In genomic region chr7:2471022-2471329, GRCh38 we compare ENCODE assay signal across 15 cellular contexts. TPM values are rescaled to one million over a fixed set of nuclear protein-coding genes. Genes with fewer than 3 reads are reported as not detected.
DNase-seq lines count a peak whose midpoint lies in the region; TF ChIP-seq lines count a peak whose summit lies in the region.
"Had no signal": no experiment of that assay in that cellular context is flagged by ENCODE, and none has a peak within 500 bp of the region (broad histone marks: within the 10 kb centered on the region; RNA-seq: fewer than 3 reads in every experiment).

No MANE protein-coding gene starts in this region.

- H3K4me1 ChIP-seq in SK-N-SH (ENCODE audit: control insufficient read depth in 1 of 2, insufficient read depth in 2 of 2, low read depth in 1 of 2, low read length in 1 of 2) (peaks cover 0 to 5% of the 10 kb centered on the region in 2 experiments; a peak in 1 of 4 replicates), transverse colon (peaks cover 0 to 5% (median 0%) of the 10 kb centered on the region in 4 donors), Karpas-422 (ENCODE audit: low read length) (peaks cover 3% of the 10 kb centered on the region)
- H3K4me1 ChIP-seq: adrenal gland had no signal

- 32% methylated on average over 5 of the region's 5 CpGs for WGBS in SK-N-SH (ENCODE audit: low lambda C conversion rate)
- WGBS in transverse colon (ENCODE audit: low coverage in 1 of 2), 2 donors: 48% methylated on average over 5 of the region's 5 CpGs; no CpG with 5 or more reads in 1 of the 2 donors

- peaks cover 7% of the 10 kb centered on the region for H3F3A ChIP-seq in SK-N-SH (replicated peaks; ENCODE audit: insufficient read depth)

- H3K27me3 ChIP-seq in SK-N-SH (ENCODE audit: insufficient read depth): no peaks in the 10 kb centered on the region
- peaks cover 20% of the 10 kb centered on the region for H3K27me3 ChIP-seq in transverse colon
- H3K27me3 ChIP-seq in Karpas-422 (ENCODE audit: low read length): no peaks in the 10 kb centered on the region

- no peak overlapping the region for H2AFZ ChIP-seq in SK-N-SH (ENCODE audit: low read depth)
- no peak overlapping the region for H2AFZ ChIP-seq in Karpas-422 (ENCODE audit: low read length)

- intact Hi-C loops in transverse colon (cut with DNase I; ENCODE audit: low total_unique reads): no loop called here

- H3K4me3 ChIP-seq in SK-N-SH (ENCODE audit: low read depth in 2 of 2, low read length in 1 of 2) (no peak overlapping the region), fibroblast of the aortic adventitia (ENCODE audit: low read depth, low read length) (no peak overlapping the region), transverse colon (no peak overlapping the region), Karpas-422 (ENCODE audit: low read length) (no peak overlapping the region)
- H3K4me3 ChIP-seq: adrenal gland, sigmoid colon had no signal

- POLR2A ChIA-PET in SK-N-SH (lab: Yijun Ruan, JAX): interaction anchor here (1.1 kb wide), 1 partner anchor 19 kb away, joined by 4 read pairs; no protein-coding TSS in a partner anchor

- CTCF ChIA-PET in SK-N-SH (lab: Yijun Ruan, JAX): interaction anchor here (0.6 to 13.9 kb wide), 15 partner anchors 8 to 210 kb away, joined by 3 to 270 read pairs (median 5); partner anchors contain the start of gene BRAT1

- TF ChIP-seq CTCF in SK-N-SH (IDR thresholded peaks at IDR 0.05) (no peak), fibroblast of the aortic adventitia (IDR thresholded peaks at IDR 0.05; ENCODE audit: insufficient read depth, low read length) (no peak), transverse colon (IDR thresholded peaks at IDR 0.05) (no peak)

- in situ Hi-C loops in transverse colon (cut with MboI; ENCODE audit: low pct_ligation_motif_present in 1 of 4, low pct_unique_long_range_greater_than_20kb in 1 of 4, low sequenced_read_pairs in 3 of 4): loop anchor here in 2 of 4 donors (25.0 kb wide), 1 partner anchor 216 kb away; the partner anchor contains the start of gene AMZ1 (in 2 of the 2)

- H3K79me2 ChIP-seq in SK-N-SH (ENCODE audit: insufficient read depth) (no peaks in the 10 kb centered on the region), Karpas-422 (ENCODE audit: low read length) (no peaks in the 10 kb centered on the region)

- H3K9me3 ChIP-seq in SK-N-SH (no peaks in the 10 kb centered on the region), transverse colon (no peaks in the 10 kb centered on the region), Karpas-422 (ENCODE audit: low read length) (no peaks in the 10 kb centered on the region)
- H3K9me3 ChIP-seq: adrenal gland, sigmoid colon had no signal

- H3K9ac ChIP-seq in SK-N-SH: no peak overlapping the region
- H3K9ac ChIP-seq in Karpas-422 (ENCODE audit: low read length): no peak overlapping the region

- TF ChIP-seq EP300 in SK-N-SH (IDR thresholded peaks at IDR 0.05; ENCODE audit: borderline replicate concordance in 1 of 2, low read depth in 1 of 2, low read length in 1 of 2) (no peak), transverse colon (IDR thresholded peaks at IDR 0.05; ENCODE audit: low read depth) (no peak)

- TF ChIP-seq RAD21 in SK-N-SH (IDR thresholded peaks at IDR 0.05; ENCODE audit: low read length): no peak

- H3K9me2 ChIP-seq in SK-N-SH (no peaks in the 10 kb centered on the region), Karpas-422 (replicated peaks; ENCODE audit: insufficient read depth, low read length) (no peaks in the 10 kb centered on the region)

- DNase-seq in AG08395 (ENCODE audit: low spot score) (peak; percentile 42), HT1080 (ENCODE audit: low read depth) (peak; percentile 64), SK-N-SH (peak; percentile 39), fibroblast of the aortic adventitia (ENCODE audit: low read depth) (peak; percentile 39), HT-29 (ENCODE audit: low spot score) (no peak), transverse colon (no peak), Karpas-422 (no peak)
- DNase-seq in activated CD4-positive, alpha-beta T cell treated with anti-CD3 and anti-CD28 coated beads, Interleukin-2, amount 50 U/mL, for 48 hours: no peak
- DNase-seq: CD4-positive, CD25-positive, alpha-beta regulatory T cell; effector CD8-positive, alpha-beta T cell; glutamatergic neuron; natural killer cell; NCI-H1436 had no signal

- no peak for TF ChIP-seq POLR2A in transverse colon (IDR thresholded peaks at IDR 0.05)

- no peaks in the 10 kb centered on the region for H3K36me3 ChIP-seq in SK-N-SH (replicated peaks in 1 of 2; ENCODE audit: control insufficient read depth in 1 of 2, insufficient read depth in 2 of 2, low read length in 1 of 2)
- H3K36me3 ChIP-seq in transverse colon: no peaks in the 10 kb centered on the region
- no peaks in the 10 kb centered on the region for H3K36me3 ChIP-seq in Karpas-422 (ENCODE audit: insufficient read depth, low read length)
- H3K36me3 ChIP-seq: adrenal gland, sigmoid colon had no signal

- H3K27ac ChIP-seq in SK-N-SH (ENCODE audit: low read depth in 2 of 2, low read length in 1 of 2) (no peak overlapping the region), transverse colon (no peak overlapping the region), Karpas-422 (ENCODE audit: low read length) (no peak overlapping the region)

- 0 out of 2 replicates have a peak overlapping the region, but pooled peaks have one; percentile 24 for H3K4me2 ChIP-seq in SK-N-SH
- H3K4me2 ChIP-seq in Karpas-422 (ENCODE audit: low read depth, low read length, poor library complexity, severe bottlenecking): no peak overlapping the region

- H4K20me1 ChIP-seq in SK-N-SH (ENCODE audit: insufficient read depth): no peaks in the 10 kb centered on the region
- no peaks in the 10 kb centered on the region; the same call in 1 of the 2 replicates for H4K20me1 ChIP-seq in Karpas-422 (ENCODE audit: insufficient read depth, low read depth, low read length)

TF ChIP-seq in SK-N-SH, 30 proteins besides CTCF, POLR2A, EP300 and RAD21 (continues in another document):
- TF ChIP-seq ELF1 (IDR thresholded peaks at IDR 0.05) (no peak), GABPA (IDR thresholded peaks at IDR 0.05; ENCODE audit: low read depth) (no peak), RXRA (IDR thresholded peaks at IDR 0.05; ENCODE audit: borderline replicate concordance, low read depth) (no peak), USF1 (IDR thresholded peaks at IDR 0.05; ENCODE audit: borderline replicate concordance, low read depth) (no peak), SIN3A (IDR thresholded peaks at IDR 0.05; ENCODE audit: borderline replicate concordance, low read depth, low read length) (no peak), FOXJ3 (CRISPR knock-in tag; IDR thresholded peaks at IDR 0.05) (no peak), SMC3 (IDR thresholded peaks at IDR 0.05; ENCODE audit: low read depth, low read length) (no peak), JUND (IDR thresholded peaks at IDR 0.05) (no peak), EZH2phosphoT487 (IDR thresholded peaks at IDR 0.05; ENCODE audit: borderline replicate concordance, low read depth) (no peak), NRF1 (IDR thresholded peaks at IDR 0.05; ENCODE audit: low read depth, low read length) (no peak), YY1 (IDR thresholded peaks at IDR 0.05; ENCODE audit: low read depth) (no peak)
- TF ChIP-seq, protein P1, sequence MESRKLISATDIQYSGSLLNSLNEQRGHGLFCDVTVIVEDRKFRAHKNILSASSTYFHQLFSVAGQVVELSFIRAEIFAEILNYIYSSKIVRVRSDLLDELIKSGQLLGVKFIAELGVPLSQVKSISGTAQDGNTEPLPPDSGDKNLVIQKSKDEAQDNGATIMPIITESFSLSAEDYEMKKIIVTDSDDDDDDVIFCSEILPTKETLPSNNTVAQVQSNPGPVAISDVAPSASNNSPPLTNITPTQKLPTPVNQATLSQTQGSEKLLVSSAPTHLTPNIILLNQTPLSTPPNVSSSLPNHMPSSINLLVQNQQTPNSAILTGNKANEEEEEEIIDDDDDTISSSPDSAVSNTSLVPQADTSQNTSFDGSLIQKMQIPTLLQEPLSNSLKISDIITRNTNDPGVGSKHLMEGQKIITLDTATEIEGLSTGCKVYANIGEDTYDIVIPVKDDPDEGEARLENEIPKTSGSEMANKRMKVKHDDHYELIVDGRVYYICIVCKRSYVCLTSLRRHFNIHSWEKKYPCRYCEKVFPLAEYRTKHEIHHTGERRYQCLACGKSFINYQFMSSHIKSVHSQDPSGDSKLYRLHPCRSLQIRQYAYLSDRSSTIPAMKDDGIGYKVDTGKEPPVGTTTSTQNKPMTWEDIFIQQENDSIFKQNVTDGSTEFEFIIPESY (IDR thresholded peaks at IDR 0.05; ENCODE audit: borderline replicate concordance, low read depth): no peak

RNA-seq across cellular contexts. Expression of gene GRIFIN, which starts 5.2 kb away (rescaled TPM):
- total RNA-seq in HT1080 (2014; rRNA removed; shearing (Covaris generic)): not detected in 2 replicates
- polyA plus RNA-seq in HT1080 (2015; cell fraction: cytosol; rRNA removed): not detected in 2 replicates
- not detected in 2 replicates for polyA plus RNA-seq in HT1080 (2015; cell fraction: nucleus; rRNA removed)
- not detected in 2 replicates for polyA plus RNA-seq in SK-N-SH (2012; rRNA removed)
- polyA plus RNA-seq in SK-N-SH (2012; cell fraction: cytosol; rRNA removed): not detected in 2 replicates
- polyA plus RNA-seq in SK-N-SH (2012; cell fraction: nucleus; rRNA removed): not detected in 2 replicates
- total RNA-seq in fibroblast of the aortic adventitia (ENCODE audit: low replicate concordance) (not detected in 2 replicates), transverse colon (not detected)
- total RNA-seq in HT-29 (2014; rRNA removed; shearing (Covaris generic)): not detected in 2 replicates
- total RNA-seq in Karpas-422 (2014; rRNA removed; shearing (Covaris generic); ENCODE audit: low replicate concordance): not detected in 2 replicates
- total RNA-seq: adrenal gland; CD4-positive, CD25-positive, alpha-beta regulatory T cell; natural killer cell; sigmoid colon had no signal
- polyA plus RNA-seq: adrenal gland; CD4-positive, CD25-positive, alpha-beta regulatory T cell; sigmoid colon had no signal

RNA-seq across cellular contexts. Expression of gene LFNG, which starts 48.6 kb away (rescaled TPM):
- 8.0 and 8.3 TPM in 2 replicates for total RNA-seq in HT1080 (2014; rRNA removed; shearing (Covaris generic))
- 4.3 and 4.7 TPM in 2 replicates for polyA plus RNA-seq in HT1080 (2015; cell fraction: cytosol; rRNA removed)
- 5.1 and 6.2 TPM in 2 replicates for polyA plus RNA-seq in HT1080 (2015; cell fraction: nucleus; rRNA removed)
- 7.6 and 9.4 TPM in 2 replicates for polyA plus RNA-seq in SK-N-SH (2012; rRNA removed)
- polyA plus RNA-seq in SK-N-SH (2012; cell fraction: cytosol; rRNA removed): 3.5 and 5.9 TPM in 2 replicates
- 13.3 and 14.4 TPM in 2 replicates for polyA plus RNA-seq in SK-N-SH (2012; cell fraction: nucleus; rRNA removed)
- total RNA-seq in fibroblast of the aortic adventitia (ENCODE audit: low replicate concordance): 0.72 and 2.3 TPM in 2 replicates
- 85.6 and 87.5 TPM in 2 replicates for total RNA-seq in HT-29 (2014; rRNA removed; shearing (Covaris generic))
- total RNA-seq in transverse colon: 100 to 1,000 TPM in 2 of 4 donors, 10 to 100 TPM in 2; 17.9 to 162 (median 80.6) TPM
- 0.07 and 0.19 TPM in 2 replicates for total RNA-seq in Karpas-422 (2014; rRNA removed; shearing (Covaris generic); ENCODE audit: low replicate concordance)

Comparison
In these comparisons a context has a peak if more than half of its experiments do, and no peak if none do; other contexts are left out.
1. DNase-seq: peak in AG08395 (single experiment), HT1080 (single experiment), SK-N-SH (single experiment) and fibroblast of the aortic adventitia (single experiment); none in activated CD4-positive, alpha-beta T cell treated with anti-CD3 and anti-CD28 coated beads, Interleukin-2, amount 50 U/mL, for 48 hours (0 of 2), HT-29 (single experiment), transverse colon (single experiment) and Karpas-422 (single experiment).